1 cellular context compared by ENCODE assay signal in genomic region chr3:119145128-119145499, GRCh38.
TF ChIP-seq lines count a peak whose summit lies in the region.

No MANE protein-coding gene starts in this region.

TF ChIP-seq in H1, 55 proteins besides CTCF, POLR2A, EP300 and RAD21 (continued from another document):
- no peak for TF ChIP-seq CBX5 (IDR thresholded peaks at IDR 0.05; ENCODE audit: low read depth, low read length)
- TF ChIP-seq ATF2 (IDR thresholded peaks at IDR 0.05; ENCODE audit: low read length): no peak
- no peak for TF ChIP-seq E2F6 (IDR thresholded peaks at IDR 0.05)
- TF ChIP-seq KDM4A (IDR thresholded peaks at IDR 0.05; ENCODE audit: low read depth, low read length, severe bottlenecking): no peak
- no peak for TF ChIP-seq ASH2L (IDR thresholded peaks at IDR 0.05; ENCODE audit: low read length)
- no peak for TF ChIP-seq BCL11A (IDR thresholded peaks at IDR 0.05; ENCODE audit: low read depth in 2 of 2, low read length in 2 of 2)
- TF ChIP-seq TCF12 (IDR thresholded peaks at IDR 0.05; ENCODE audit: low read depth, low read length): no peak
- TF ChIP-seq BACH1 (IDR thresholded peaks at IDR 0.05; ENCODE audit: low read length): no peak
